ENCODE assay signal across 10 cellular contexts in the genomic region with DNA sequence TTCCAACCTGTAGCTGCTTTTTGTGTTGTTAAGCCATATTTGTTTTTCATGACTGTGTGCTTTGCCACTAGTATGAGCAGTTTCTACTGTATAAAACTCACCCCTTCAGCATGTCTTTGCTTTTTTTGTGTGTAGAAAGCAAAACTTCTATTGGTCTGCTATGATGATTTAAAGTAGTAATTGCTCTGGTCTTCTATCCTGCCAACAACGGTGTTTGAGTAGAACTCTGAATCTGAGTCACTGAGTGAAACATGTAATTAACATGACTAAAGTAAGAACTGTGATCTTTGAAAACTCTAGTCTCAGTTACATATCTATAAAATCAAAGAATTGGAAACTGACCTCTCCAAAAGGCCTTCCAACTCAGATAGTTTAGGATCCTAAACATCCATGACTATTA.
DNase-seq lines count a peak whose midpoint lies in the region; ATAC-seq lines count a peak whose summit lies in the region.
"Had no signal": no experiment of that assay in that cellular context is flagged by ENCODE, and none has a peak within 500 bp of the region (broad histone marks: within the 10 kb centered on the region; RNA-seq: fewer than 3 reads in every experiment).

No MANE protein-coding gene starts in this region.

- no peaks in the 10 kb centered on the region for H3K36me3 ChIP-seq in effector memory CD4-positive, alpha-beta T cell (ENCODE audit: control insufficient read depth, insufficient read depth, low read length)

- no peaks in the 10 kb centered on the region for H3K27me3 ChIP-seq in effector memory CD4-positive, alpha-beta T cell (replicated peaks; ENCODE audit: control insufficient read depth, insufficient read depth, low read length, poor library complexity, severe bottlenecking)

- POLR2A ChIA-PET in activated CD4-positive, alpha-beta memory T cell treated with anti-CD3 and anti-CD28 coated beads, Interleukin-2, amount 10 ng/mL, durations not matched to agents 7 days and 5 days (lab: Charles Lee) = interaction anchor here (1.1 to 4.5 kb wide), 5 partner anchors 9 to 50 kb away, joined by 3 to 30 read pairs (median 9); no protein-coding TSS in a partner anchor

- H3K9me3 ChIP-seq in effector memory CD4-positive, alpha-beta T cell (ENCODE audit: control insufficient read depth, low read length) = no peaks in the 10 kb centered on the region

- DNase-seq in NCI-H748 (lab: John Stamatoyannopoulos, UW; ENCODE audit: unreplicated experiment) = peak; percentile 3
- no peak for DNase-seq in NCI-H748 treated with DMSO at 0.1 percent for 48 hours (lab: John Stamatoyannopoulos, UW)
- no peak for DNase-seq in activated CD4-positive, alpha-beta memory T cell treated with anti-CD3 and anti-CD28 coated beads, Interleukin-2, amount 10 ng/mL, durations not matched to agents 7 days and 5 days
- no peak for DNase-seq in stimulated activated naive CD8-positive, alpha-beta T cell treated with anti-CD3 and anti-CD28 coated beads, Interleukin-15, Interleukin-2, amounts not matched to agents 100 U/mL and 50 U/mL, for 24 hours
- no peak for DNase-seq in effector memory CD4-positive, alpha-beta T cell
- DNase-seq in activated CD8-positive, alpha-beta memory T cell treated with anti-CD3 and anti-CD28 coated beads, Interleukin-2, amount 50 U/mL, for 48 hours = no peak
- no peak for DNase-seq in central memory CD4-positive, alpha-beta T cell
- DNase-seq: activated CD4-positive, CD25-positive, alpha-beta regulatory T cell treated with anti-CD3 and anti-CD28 coated beads, Interleukin-2, amount 50 U/mL, for 72 hours; mesenchymal stem cell had no signal

- H3K4me3 Mint-ChIP-seq in activated CD4-positive, alpha-beta memory T cell treated with anti-CD3 and anti-CD28 coated beads, Interleukin-2, amount 10 ng/mL, durations not matched to agents 7 days and 5 days = no peak overlapping the region

- peaks cover 5% of the 10 kb centered on the region for H3K36me3 Mint-ChIP-seq in activated CD4-positive, alpha-beta memory T cell treated with anti-CD3 and anti-CD28 coated beads, Interleukin-2, amount 10 ng/mL, durations not matched to agents 7 days and 5 days (ENCODE audit: low read depth)

- CTCF ChIA-PET in activated CD4-positive, alpha-beta memory T cell treated with anti-CD3 and anti-CD28 coated beads, Interleukin-2, amount 10 ng/mL, durations not matched to agents 7 days and 5 days (lab: Charles Lee) = interaction anchor here (2.3 kb wide), 1 partner anchor 19 kb away, joined by 6 read pairs; no protein-coding TSS in a partner anchor

- peak overlapping the region; percentile 81 for H3K27ac Mint-ChIP-seq in activated CD4-positive, alpha-beta memory T cell treated with anti-CD3 and anti-CD28 coated beads, Interleukin-2, amount 10 ng/mL, durations not matched to agents 7 days and 5 days

- no peaks in the 10 kb centered on the region for H3K4me1 ChIP-seq in effector memory CD4-positive, alpha-beta T cell (ENCODE audit: control insufficient read depth, insufficient read depth, low read length, poor library complexity, severe bottlenecking)

- H3K27ac ChIP-seq in effector memory CD4-positive, alpha-beta T cell (ENCODE audit: insufficient read depth, low read length, poor library complexity, severe bottlenecking) = no peak overlapping the region

- H3K27me3 Mint-ChIP-seq in activated CD4-positive, alpha-beta memory T cell treated with anti-CD3 and anti-CD28 coated beads, Interleukin-2, amount 10 ng/mL, durations not matched to agents 7 days and 5 days = no peaks in the 10 kb centered on the region

- peak; percentile 40 for ATAC-seq in HG02763 (IDR thresholded peaks at IDR 0.05; ENCODE audit: unreplicated experiment)
- ATAC-seq in stimulated activated naive CD8-positive, alpha-beta T cell treated with anti-CD3 and anti-CD28 coated beads, Interleukin-15, Interleukin-2, amounts not matched to agents 100 U/mL and 50 U/mL, for 24 hours = peak; percentile 76

- H3K4me3 ChIP-seq in effector memory CD4-positive, alpha-beta T cell (ENCODE audit: insufficient read depth, low read depth, low read length, poor library complexity, severe bottlenecking) = no peak overlapping the region

- peaks cover 46% of the 10 kb centered on the region for H3K4me1 Mint-ChIP-seq in activated CD4-positive, alpha-beta memory T cell treated with anti-CD3 and anti-CD28 coated beads, Interleukin-2, amount 10 ng/mL, durations not matched to agents 7 days and 5 days

- peaks cover 2% of the 10 kb centered on the region for H3K9me3 Mint-ChIP-seq in activated CD4-positive, alpha-beta memory T cell treated with anti-CD3 and anti-CD28 coated beads, Interleukin-2, amount 10 ng/mL, durations not matched to agents 7 days and 5 days
